ENCODE assay signal across 1 cellular context in genomic region chr20:44684047-44684965, GRCh38.
A peak's percentile ranks its signal among the peaks of the same experiment; 100 is the strongest.
TF ChIP-seq lines count a peak whose summit lies in the region.

No MANE protein-coding gene starts in this region.

TF ChIP-seq in HepG2, 621 proteins besides CTCF, POLR2A, EP300 and RAD21:
- TF ChIP-seq ZNF557 (CRISPR knock-in tag; IDR thresholded peaks at IDR 0.05) (no peak), RELA (CRISPR knock-in tag; IDR thresholded peaks at IDR 0.05) (no peak), MLXIP (CRISPR knock-in tag; IDR thresholded peaks at IDR 0.05; ENCODE audit: borderline replicate concordance) (no peak), ZBTB4 (CRISPR knock-in tag; IDR thresholded peaks at IDR 0.05; ENCODE audit: borderline replicate concordance) (no peak), GLI4 (CRISPR knock-in tag; IDR thresholded peaks at IDR 0.05; ENCODE audit: borderline replicate concordance) (0 out of 2 replicates have a peak, but pooled peaks have one; percentile 24), ZNF430 (CRISPR knock-in tag; IDR thresholded peaks at IDR 0.05) (0 out of 2 replicates have a peak, but pooled peaks have one; percentile 17), ZNF274 (CRISPR knock-in tag; IDR thresholded peaks at IDR 0.05) (0 out of 2 replicates have a peak, but pooled peaks have one; percentile 41), PATZ1 (CRISPR knock-in tag; IDR thresholded peaks at IDR 0.05) (no peak), NR2F6 (IDR thresholded peaks at IDR 0.05) (peak; percentile 40; the same call in 1 of the 2 replicates), NR2F6 (CRISPR knock-in tag; IDR thresholded peaks at IDR 0.05) (peak; percentile 59; the same call in 1 of the 2 replicates), ZBTB33 (CRISPR knock-in tag; IDR thresholded peaks at IDR 0.05) (no peak), GMEB1 (CRISPR knock-in tag; IDR thresholded peaks at IDR 0.05; ENCODE audit: borderline replicate concordance) (0 out of 2 replicates have a peak, but pooled peaks have one; percentile 36), ZFP91 (CRISPR knock-in tag; IDR thresholded peaks at IDR 0.05; ENCODE audit: borderline replicate concordance) (0 out of 2 replicates have a peak, but pooled peaks have one; percentile 16), GRHL1 (CRISPR knock-in tag; conservative IDR thresholded peaks at IDR 0.05) (no peak), ZMYM3 (CRISPR knock-in tag; IDR thresholded peaks at IDR 0.05) (0 out of 2 replicates have a peak, but pooled peaks have one; percentile 35), ZNF547 (CRISPR knock-in tag; IDR thresholded peaks at IDR 0.05) (0 out of 2 replicates have a peak, but pooled peaks have one; percentile 37), NR2F1 (CRISPR knock-in tag; IDR thresholded peaks at IDR 0.05) (peak; percentile 17 to 51; a peak in 2 of 4 replicates)
